In the genomic region with DNA sequence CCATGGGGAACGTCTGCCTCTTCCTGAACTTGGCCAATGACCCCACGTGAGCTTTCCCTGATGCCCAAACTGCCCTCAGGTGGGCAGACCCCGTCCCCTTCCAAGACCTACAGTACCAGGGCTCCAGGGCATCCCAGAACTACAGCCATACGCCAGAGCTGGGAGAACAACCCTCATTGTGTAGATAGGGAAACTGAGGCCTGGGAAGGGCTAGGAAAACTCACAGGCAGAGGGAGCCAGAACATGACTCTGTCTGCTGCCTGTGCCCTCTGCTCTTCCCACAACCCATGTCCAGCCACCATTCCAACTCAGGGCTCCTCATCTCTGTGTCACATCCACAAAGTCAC, we compare ENCODE assay signal across 15 cellular contexts. TPM values are rescaled to one million over a fixed set of nuclear protein-coding genes. Genes with fewer than 3 reads are reported as not detected.
DNase-seq lines count a peak whose midpoint lies in the region; ATAC-seq and TF ChIP-seq lines count a peak whose summit lies in the region.
"Had no signal": no experiment of that assay in that cellular context is flagged by ENCODE, and none has a peak within 500 bp of the region (broad histone marks: within the 10 kb centered on the region; RNA-seq: fewer than 3 reads in every experiment).

No MANE protein-coding gene starts in this region.

- TF ChIP-seq CTCF in type B pancreatic cell (conservative IDR thresholded peaks at IDR 0.05), result no peak

- H3K4me3 ChIP-seq in H7 (ENCODE audit: insufficient read depth, low read depth, low read length), result no peak overlapping the region

- no peak for ATAC-seq in Right ventricle myocardium inferior
- ATAC-seq in stimulated activated naive B cell treated with anti-CD40 and anti-IgM and Interleukin-4, amounts not matched to agents 10 μg/mL and 1 μg/mL and 100 μg/mL, for 72 hours (replicated peaks), result no peak
- no peak for ATAC-seq in HG03280 (IDR thresholded peaks at IDR 0.05; ENCODE audit: unreplicated experiment)
- ATAC-seq: CD8-positive, alpha-beta T cell; HCT116 had no signal

- H3K36me3 ChIP-seq in H7 (replicated peaks; ENCODE audit: control insufficient read depth, insufficient read depth, low read length), result no peaks in the 10 kb centered on the region
- H3K36me3 ChIP-seq: BE2C had no signal

- intact Hi-C loops in cardiac septum (cut with DNase I) (no loop called here), Right ventricle myocardium inferior (cut with DNase I) (no loop called here)

- no peaks in the 10 kb centered on the region for H3K36me3 Mint-ChIP-seq in type B pancreatic cell
- H3K36me3 Mint-ChIP-seq in stimulated activated naive B cell treated with anti-CD40 and anti-IgM and Interleukin-4, amounts not matched to agents 10 μg/mL and 1 μg/mL and 100 μg/mL, for 72 hours, result no peaks in the 10 kb centered on the region
- H3K36me3 Mint-ChIP-seq: CD8-positive, alpha-beta T cell had no signal

- H3K27me3 Mint-ChIP-seq in type B pancreatic cell, result peaks cover 49% of the 10 kb centered on the region
- peaks cover 52 to 57% of the 10 kb centered on the region in 2 donors for H3K27me3 Mint-ChIP-seq in stimulated activated naive B cell treated with anti-CD40 and anti-IgM and Interleukin-4, amounts not matched to agents 10 μg/mL and 1 μg/mL and 100 μg/mL, for 72 hours

- DNase-seq in cardiac septum (ENCODE audit: low spot score) (peak; percentile 51), Right ventricle myocardium inferior (ENCODE audit: missing footprints) (no peak), H7 (peak; percentile 8), mesenteric fat pad (ENCODE audit: low spot score) (peak; percentile 47), type B pancreatic cell (ENCODE audit: extremely low spot score, unreplicated experiment) (peak; percentile 37), SIG-M5 (lab: John Stamatoyannopoulos, UW) (no peak)
- DNase-seq in stimulated activated naive B cell treated with anti-CD40 and anti-IgM and Interleukin-4, amounts not matched to agents 10 μg/mL and 1 μg/mL and 100 μg/mL, for 72 hours, result no peak
- DNase-seq: BE2C, Caco-2, DND-41, GDM1 had no signal

- H3K4me1 Mint-ChIP-seq in type B pancreatic cell (ENCODE audit: unreplicated experiment), result peaks cover 5% of the 10 kb centered on the region
- peaks cover 10 to 14% of the 10 kb centered on the region in 2 donors for H3K4me1 Mint-ChIP-seq in stimulated activated naive B cell treated with anti-CD40 and anti-IgM and Interleukin-4, amounts not matched to agents 10 μg/mL and 1 μg/mL and 100 μg/mL, for 72 hours

- no peaks in the 10 kb centered on the region for H3K9me3 Mint-ChIP-seq in type B pancreatic cell
- no peaks in the 10 kb centered on the region for H3K9me3 Mint-ChIP-seq in stimulated activated naive B cell treated with anti-CD40 and anti-IgM and Interleukin-4, amounts not matched to agents 10 μg/mL and 1 μg/mL and 100 μg/mL, for 72 hours
- H3K9me3 Mint-ChIP-seq: CD8-positive, alpha-beta T cell had no signal

- H3K4me3 Mint-ChIP-seq in type B pancreatic cell, result no peak overlapping the region
- H3K4me3 Mint-ChIP-seq in stimulated activated naive B cell treated with anti-CD40 and anti-IgM and Interleukin-4, amounts not matched to agents 10 μg/mL and 1 μg/mL and 100 μg/mL, for 72 hours, result no peak overlapping the region
- H3K4me3 Mint-ChIP-seq: CD8-positive, alpha-beta T cell had no signal

- peaks cover 36% of the 10 kb centered on the region for H3K27me3 ChIP-seq in H7 (ENCODE audit: control insufficient read depth, insufficient read depth, low read length)
- H3K27me3 ChIP-seq: BE2C had no signal

- H3K27ac Mint-ChIP-seq in type B pancreatic cell, result no peak overlapping the region
- no peak overlapping the region for H3K27ac Mint-ChIP-seq in stimulated activated naive B cell treated with anti-CD40 and anti-IgM and Interleukin-4, amounts not matched to agents 10 μg/mL and 1 μg/mL and 100 μg/mL, for 72 hours
- H3K27ac Mint-ChIP-seq: CD8-positive, alpha-beta T cell had no signal

RNA-seq across cellular contexts. Expression of a gene that starts 16.8 kb away (rescaled TPM):
- total RNA-seq in cardiac septum, result 0.38 TPM
- 0.54 TPM for total RNA-seq in Right ventricle myocardium inferior
- total RNA-seq in H7 (2014; rRNA removed; shearing (Covaris generic)), result not detected in 2 replicates
- 17.6 TPM for total RNA-seq in mesenteric fat pad
- 0.55 and 0.72 TPM in 2 replicates for total RNA-seq in type B pancreatic cell (ENCODE audit: low replicate concordance)

RNA-seq across cellular contexts. Expression of a gene that starts 25.9 kb away (rescaled TPM):
- total RNA-seq in cardiac septum, result 0.43 TPM
- not detected for total RNA-seq in Right ventricle myocardium inferior
- 0.14 TPM in 1 of 2 replicates, not detected in the other for total RNA-seq in H7 (2014; rRNA removed; shearing (Covaris generic))
- total RNA-seq in mesenteric fat pad, result 2.4 TPM
- total RNA-seq in type B pancreatic cell (ENCODE audit: low replicate concordance), result 6.3 and 8.6 TPM in 2 replicates
- total RNA-seq: CD8-positive, alpha-beta T cell; H1 had no signal

RNA-seq across cellular contexts. Expression of a gene that starts 33.1 kb away (rescaled TPM):
- 46.1 TPM for total RNA-seq in cardiac septum
- 63.8 TPM for total RNA-seq in Right ventricle myocardium inferior
- total RNA-seq in H7 (2014; rRNA removed; shearing (Covaris generic)), result 13.4 and 13.5 TPM in 2 replicates
- 86.8 TPM for total RNA-seq in mesenteric fat pad
- 46.1 and 50.0 TPM in 2 replicates for total RNA-seq in type B pancreatic cell (ENCODE audit: low replicate concordance)

Comparison
In these comparisons a context has a peak if more than half of its experiments do, and no peak if none do; other contexts are left out.
1. DNase-seq: peak in cardiac septum (single experiment), H7 (single experiment), mesenteric fat pad (single experiment) and type B pancreatic cell (single experiment); none in Right ventricle myocardium inferior (single experiment), SIG-M5 (single experiment) and stimulated activated naive B cell treated with anti-CD40 and anti-IgM and Interleukin-4, amounts not matched to agents 10 μg/mL and 1 μg/mL and 100 μg/mL, for 72 hours (single experiment).
2. RNA of a gene that starts 16.8 kb away (total RNA-seq): 17.6 TPM in mesenteric fat pad (single experiment); 0.55 to 0.72 TPM in type B pancreatic cell, 0.54 TPM in Right ventricle myocardium inferior (single experiment), 0.38 TPM in cardiac septum (single experiment) and not detected in H7; every median in the first group is over 10 times any median in the second.